Comparison of ENCODE assay signal across 8 cellular contexts in genomic region chr7:158705234-158705890, GRCh38. TPM values are rescaled to one million over a fixed set of nuclear protein-coding genes. Genes with fewer than 3 reads are reported as not detected.
DNase-seq lines count a peak whose midpoint lies in the region; ATAC-seq and TF ChIP-seq lines count a peak whose summit lies in the region.

No MANE protein-coding gene starts in this region.

- H3K79me2 ChIP-seq in DOHH2 (ENCODE audit: control insufficient read depth, low read length), result peaks cover 49% of the 10 kb centered on the region
- peaks cover 33% of the 10 kb centered on the region for H3K79me2 ChIP-seq in smooth muscle cell (ENCODE audit: low read depth)

- peaks cover 41% of the 10 kb centered on the region for H3K4me1 ChIP-seq in DOHH2 (ENCODE audit: control insufficient read depth, low read length)
- peaks cover 23% of the 10 kb centered on the region for H3K4me1 ChIP-seq in smooth muscle cell (ENCODE audit: low read depth)

- H3K9me3 ChIP-seq in DOHH2 (ENCODE audit: control insufficient read depth, insufficient read depth, low read length) (peaks cover 16% of the 10 kb centered on the region), smooth muscle cell (replicated peaks; ENCODE audit: low read depth) (no peaks in the 10 kb centered on the region)

- H3K4me2 ChIP-seq in DOHH2 (ENCODE audit: low read length), result peak overlapping the region; percentile 86
- H3K4me2 ChIP-seq in smooth muscle cell, result peak overlapping the region; percentile 97

- H2AFZ ChIP-seq in smooth muscle cell (ENCODE audit: low read depth), result peak overlapping the region; percentile 45

- ATAC-seq in HG03520 (IDR thresholded peaks at IDR 0.05; ENCODE audit: unreplicated experiment), result peak; percentile 11
- ATAC-seq in activated CD8-positive, alpha-beta T cell treated with anti-CD3 and anti-CD28 coated beads, Interleukin-2, amount 10 ng/mL, durations not matched to agents 7 days and 5 days, result no peak
- ATAC-seq in HG03342 (IDR thresholded peaks at IDR 0.05; ENCODE audit: unreplicated experiment), result no peak

- CTCF ChIA-PET in activated CD8-positive, alpha-beta T cell treated with anti-CD3 and anti-CD28 coated beads, Interleukin-2, amount 10 ng/mL, durations not matched to agents 7 days and 5 days (lab: Charles Lee), result interaction anchor here (1.0 to 3.4 kb wide), 2 partner anchors 267 to 272 kb away, joined by 3 to 14 read pairs; no protein-coding TSS in a partner anchor

- H3K4me3 ChIP-seq in DOHH2 (ENCODE audit: low read length), result peak overlapping the region; percentile 84
- H3K4me3 ChIP-seq in iPS-11a (ENCODE audit: low read depth, low read length), result peak overlapping the region; percentile 55
- H3K4me3 ChIP-seq in smooth muscle cell, result peak overlapping the region; percentile 63

- WGBS in smooth muscle cell (ENCODE audit: low lambda C conversion rate), result 16% methylated on average over 14 of the region's 22 CpGs

- H3K27ac ChIP-seq in DOHH2 (ENCODE audit: low read depth, low read length) (peak overlapping the region; percentile 55), smooth muscle cell (ENCODE audit: low read depth) (peak overlapping the region; percentile 51)

- H3K36me3 ChIP-seq in DOHH2 (ENCODE audit: control insufficient read depth, low read length) (peaks cover 55% of the 10 kb centered on the region), smooth muscle cell (ENCODE audit: low read depth) (no peaks in the 10 kb centered on the region)

- no peak for DNase-seq in activated CD8-positive, alpha-beta T cell treated with anti-CD3 and anti-CD28 coated beads, Interleukin-2, amount 10 ng/mL, durations not matched to agents 7 days and 5 days
- DNase-seq in smooth muscle cell (lab: John Stamatoyannopoulos, UW; ENCODE audit: unreplicated experiment) (no peak), C1 segment of cervical spinal cord (lab: John Stamatoyannopoulos, UW) (no peak)
- no peak for DNase-seq in activated CD4-positive, CD25-positive, alpha-beta regulatory T cell (lab: John Stamatoyannopoulos, UW)

- peak overlapping the region; percentile 94 for H3K27ac Mint-ChIP-seq in activated CD8-positive, alpha-beta T cell treated with anti-CD3 and anti-CD28 coated beads, Interleukin-2, amount 10 ng/mL, durations not matched to agents 7 days and 5 days

- TF ChIP-seq CTCF in DOHH2 (IDR thresholded peaks at IDR 0.05; ENCODE audit: low read depth, low read length, poor library complexity, severe bottlenecking) (no peak), smooth muscle cell (IDR thresholded peaks at IDR 0.05; ENCODE audit: borderline replicate concordance, insufficient read depth, poor library complexity, severe bottlenecking) (no peak)

- peaks cover 47% of the 10 kb centered on the region for H3K36me3 Mint-ChIP-seq in activated CD8-positive, alpha-beta T cell treated with anti-CD3 and anti-CD28 coated beads, Interleukin-2, amount 10 ng/mL, durations not matched to agents 7 days and 5 days (ENCODE audit: low read depth)

- H3K27me3 ChIP-seq in DOHH2 (ENCODE audit: control insufficient read depth, low read length) (no peaks in the 10 kb centered on the region), smooth muscle cell (ENCODE audit: low read depth) (no peaks in the 10 kb centered on the region)

- H4K20me1 ChIP-seq in DOHH2 (ENCODE audit: control insufficient read depth, insufficient read depth, low read depth, low read length) (peaks cover 10% of the 10 kb centered on the region; the same call in 1 of the 2 replicates), smooth muscle cell (ENCODE audit: low read depth) (no peaks in the 10 kb centered on the region)

- no peaks in the 10 kb centered on the region for H3K27me3 Mint-ChIP-seq in activated CD8-positive, alpha-beta T cell treated with anti-CD3 and anti-CD28 coated beads, Interleukin-2, amount 10 ng/mL, durations not matched to agents 7 days and 5 days (ENCODE audit: low read depth)

- H3F3A ChIP-seq in DOHH2 (ENCODE audit: control insufficient read depth, insufficient read depth) (peaks cover 11% of the 10 kb centered on the region), smooth muscle cell (ENCODE audit: low read depth) (no peaks in the 10 kb centered on the region)

- no peaks in the 10 kb centered on the region for H3K9me3 Mint-ChIP-seq in activated CD8-positive, alpha-beta T cell treated with anti-CD3 and anti-CD28 coated beads, Interleukin-2, amount 10 ng/mL, durations not matched to agents 7 days and 5 days (ENCODE audit: insufficient read depth)

- H3K4me3 Mint-ChIP-seq in activated CD8-positive, alpha-beta T cell treated with anti-CD3 and anti-CD28 coated beads, Interleukin-2, amount 10 ng/mL, durations not matched to agents 7 days and 5 days, result peak overlapping the region; percentile 83

- H3K4me1 Mint-ChIP-seq in activated CD8-positive, alpha-beta T cell treated with anti-CD3 and anti-CD28 coated beads, Interleukin-2, amount 10 ng/mL, durations not matched to agents 7 days and 5 days (ENCODE audit: low read depth), result peaks cover 48% of the 10 kb centered on the region

- POLR2A ChIA-PET in activated CD8-positive, alpha-beta T cell treated with anti-CD3 and anti-CD28 coated beads, Interleukin-2, amount 10 ng/mL, durations not matched to agents 7 days and 5 days (lab: Charles Lee), result interaction anchor here (0.6 to 1.7 kb wide), 12 partner anchors 9 to 1300 kb away, joined by 3 to 9 read pairs (median 4); no protein-coding TSS in a partner anchor

- H3K9me2 ChIP-seq in DOHH2 (replicated peaks; ENCODE audit: control insufficient read depth, low read length), result no peaks in the 10 kb centered on the region

- H3K9ac ChIP-seq in smooth muscle cell (ENCODE audit: low read depth), result peak overlapping the region; percentile 47

RNA-seq across cellular contexts. Expression of gene NCAPG2, which starts 0.8 kb away (rescaled TPM):
- 100 to 1,000 TPM; 154 TPM for total RNA-seq in activated CD8-positive, alpha-beta T cell treated with anti-CD3 and anti-CD28 coated beads, Interleukin-2, amount 10 ng/mL, durations not matched to agents 7 days and 5 days
- 9.9 and 18.5 TPM in 2 replicates for total RNA-seq in smooth muscle cell
- 10.0 and 12.5 TPM in 2 replicates for polyA plus RNA-seq in smooth muscle cell
